ENCODE assay signal across 12 cellular contexts in the genomic region with DNA sequence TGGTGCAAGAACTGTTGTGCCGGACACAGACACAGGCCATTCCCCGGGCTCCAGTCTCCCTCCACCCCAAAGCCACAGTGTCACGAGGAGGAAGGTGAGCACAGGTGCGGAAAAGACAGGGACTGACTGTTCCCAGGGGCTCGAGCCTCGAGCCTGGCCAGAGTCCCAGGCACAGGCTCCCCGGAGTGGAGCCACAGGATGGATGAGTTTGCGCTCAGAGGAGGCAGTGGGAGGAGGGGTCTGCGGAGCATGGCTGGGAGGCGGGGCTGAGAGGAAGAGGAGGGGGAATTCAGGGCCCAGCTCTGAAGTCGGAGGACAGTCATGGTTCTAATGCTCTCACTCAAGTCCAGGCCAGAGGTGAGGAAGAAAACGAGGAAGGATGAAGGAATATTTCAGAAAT.
"Had no signal": no experiment of that assay in that cellular context is flagged by ENCODE, and none has a peak within 500 bp of the region (broad histone marks: within the 10 kb centered on the region; RNA-seq: fewer than 3 reads in every experiment).

No MANE protein-coding gene starts in this region.

- DNase-seq: dermis blood vessel endothelial cell; foreskin keratinocyte; immature natural killer cell; left ventricle myocardium inferior; lower lobe of right lung; natural killer cell; nucleus accumbens; sigmoid colon; stimulated activated CD4-positive, alpha-beta T cell treated with anti-CD3 and anti-CD28 coated beads, Interleukin-12 subunit alpha, Interleukin-12 subunit beta, amount 100 ng/mL, for 4 hours; stimulated activated naive CD4-positive, alpha-beta T cell; thyroid gland; uterus had no signal

- ATAC-seq: foreskin keratinocyte, lower lobe of right lung, natural killer cell had no signal
